In the genomic region with DNA sequence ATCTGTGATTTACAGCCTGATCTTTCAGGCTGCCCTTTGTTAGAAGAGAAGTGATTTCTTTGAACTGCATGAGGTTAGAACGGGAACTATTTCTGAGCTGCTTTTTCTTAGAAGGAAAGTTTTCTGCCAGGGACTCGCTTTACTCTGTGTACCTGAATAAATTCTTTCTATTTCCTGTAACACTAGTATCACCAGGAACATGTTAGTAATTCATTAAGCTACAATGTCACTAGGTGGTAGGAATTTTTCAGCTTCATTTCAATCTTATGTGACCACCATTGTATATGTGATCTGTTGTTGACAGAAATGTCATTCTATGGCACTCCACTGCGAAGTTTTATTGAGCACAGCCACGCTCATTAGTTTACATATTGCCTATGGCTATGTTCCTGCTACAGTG, we compare ENCODE assay signal across 19 cellular contexts.
DNase-seq lines count a peak whose midpoint lies in the region; ATAC-seq and TF ChIP-seq lines count a peak whose summit lies in the region.
"Had no signal": no experiment of that assay in that cellular context is flagged by ENCODE, and none has a peak within 500 bp of the region (broad histone marks: within the 10 kb centered on the region; RNA-seq: fewer than 3 reads in every experiment).

No MANE protein-coding gene starts in this region.

- no peak overlapping the region for H3K27ac ChIP-seq in smooth muscle cell (ENCODE audit: low read depth)
- H3K27ac ChIP-seq: PC-9, SJSA1 had no signal

- H3K27me3 ChIP-seq in smooth muscle cell (ENCODE audit: low read depth), result no peaks in the 10 kb centered on the region
- H3K27me3 ChIP-seq: SJSA1 had no signal

- H3K4me3 ChIP-seq in smooth muscle cell, result no peak overlapping the region
- H3K4me3 ChIP-seq: PC-9, SJSA1 had no signal

- H3K36me3 ChIP-seq in smooth muscle cell (ENCODE audit: low read depth), result no peaks in the 10 kb centered on the region
- H3K36me3 ChIP-seq: SJSA1 had no signal

- no peak overlapping the region for H3K4me3 Mint-ChIP-seq in mesothelial cell of epicardium
- H3K4me3 Mint-ChIP-seq: CD8-positive, alpha-beta T cell had no signal

- no peak overlapping the region for H3K9ac ChIP-seq in smooth muscle cell (ENCODE audit: low read depth)

- no peaks in the 10 kb centered on the region for H4K20me1 ChIP-seq in smooth muscle cell (ENCODE audit: low read depth)

- H2AFZ ChIP-seq in smooth muscle cell (ENCODE audit: low read depth), result peak overlapping the region; percentile 63
- H2AFZ ChIP-seq: PC-9 had no signal

- peak overlapping the region; percentile 68 for H3K4me2 ChIP-seq in smooth muscle cell
- H3K4me2 ChIP-seq: PC-9 had no signal

- H3K9me3 Mint-ChIP-seq in mesothelial cell of epicardium, result peaks cover 15% of the 10 kb centered on the region
- H3K9me3 Mint-ChIP-seq: CD8-positive, alpha-beta T cell had no signal

- ATAC-seq in GM18870 (IDR thresholded peaks at IDR 0.05; ENCODE audit: unreplicated experiment), result no peak
- ATAC-seq: CD8-positive, alpha-beta T cell had no signal

- peaks cover 21% of the 10 kb centered on the region for H3K4me1 Mint-ChIP-seq in mesothelial cell of epicardium

- TF ChIP-seq CTCF in mesothelial cell of epicardium (IDR thresholded peaks at IDR 0.05; ENCODE audit: unreplicated experiment) (no peak), smooth muscle cell (IDR thresholded peaks at IDR 0.05; ENCODE audit: borderline replicate concordance, insufficient read depth, poor library complexity, severe bottlenecking) (no peak)

- peaks cover 3% of the 10 kb centered on the region for H3K36me3 Mint-ChIP-seq in mesothelial cell of epicardium
- H3K36me3 Mint-ChIP-seq: CD8-positive, alpha-beta T cell had no signal

- H3K9me3 ChIP-seq in smooth muscle cell (replicated peaks; ENCODE audit: low read depth), result no peaks in the 10 kb centered on the region
- H3K9me3 ChIP-seq: SJSA1 had no signal

- H3K27ac Mint-ChIP-seq in mesothelial cell of epicardium, result peak overlapping the region; percentile 95
- H3K27ac Mint-ChIP-seq: CD8-positive, alpha-beta T cell had no signal

- WGBS in smooth muscle cell (ENCODE audit: low lambda C conversion rate), result 34% methylated on average over 4 of the region's 4 CpGs

- H3K79me2 ChIP-seq in smooth muscle cell (ENCODE audit: low read depth), result no peaks in the 10 kb centered on the region

- no peaks in the 10 kb centered on the region for H3F3A ChIP-seq in smooth muscle cell (ENCODE audit: low read depth)

- H3K4me1 ChIP-seq in smooth muscle cell (ENCODE audit: low read depth), result no peaks in the 10 kb centered on the region
- H3K4me1 ChIP-seq: SJSA1 had no signal

- no peaks in the 10 kb centered on the region for H3K27me3 Mint-ChIP-seq in mesothelial cell of epicardium (ENCODE audit: low read depth)

- DNase-seq in DMS153 (lab: John Stamatoyannopoulos, UW), result peak; percentile 6
- no peak for DNase-seq in DMS153 treated with DMSO at 0.1 percent for 48 hours (lab: John Stamatoyannopoulos, UW; ENCODE audit: unreplicated experiment)
- peak; percentile 57 for DNase-seq in OCI-M1 (lab: John Stamatoyannopoulos, UW)
- no peak for DNase-seq in mesothelial cell of epicardium (ENCODE audit: low spot score in 2 of 2, unreplicated experiment in 2 of 2)
- DNase-seq in smooth muscle cell (lab: John Stamatoyannopoulos, UW; ENCODE audit: unreplicated experiment), result no peak
- no peak for DNase-seq in stimulated activated CD4-positive, alpha-beta T cell treated with anti-CD3 and anti-CD28 coated beads, Interleukin-1b, Interleukin-23, amount 100 ng/mL, for 48 hours
- DNase-seq in middle frontal gyrus (ENCODE audit: extremely low spot score, low spot score), result no peak
- DNase-seq: 8988T; CD8-positive, alpha-beta T cell; GF-D8; IMR-90; Karpas-422; NCI-H1105 treated with DMSO at 0.1 percent for 48 hours; NCI-H1694 treated with DMSO at 0.1 percent for 48 hours; NCI-H2171 treated with DMSO at 0.1 percent for 48 hours; NCI-H748 treated with DMSO at 0.1 percent for 48 hours; PC-9 had no signal

Comparison
In these comparisons a context has a peak if more than half of its experiments do, and no peak if none do; other contexts are left out.
1. DNase-seq: peak in DMS153 (single experiment) and OCI-M1 (single experiment); none in DMS153 treated with DMSO at 0.1 percent for 48 hours (single experiment), mesothelial cell of epicardium (0 of 2), smooth muscle cell (single experiment), stimulated activated CD4-positive, alpha-beta T cell treated with anti-CD3 and anti-CD28 coated beads, Interleukin-1b, Interleukin-23, amount 100 ng/mL, for 48 hours (single experiment) and middle frontal gyrus (single experiment).